In genomic region chr9:119185298-119185697, GRCh38 we compare ENCODE assay signal across 28 cellular contexts.
"Had no signal": no experiment of that assay in that cellular context is flagged by ENCODE, and none has a peak within 500 bp of the region (broad histone marks: within the 10 kb centered on the region; RNA-seq: fewer than 3 reads in every experiment).

No MANE protein-coding gene starts in this region.

- H3K27me3 ChIP-seq: esophagus squamous epithelium, ovary, right lobe of liver, suprapubic skin, transverse colon, upper lobe of right lung, uterus had no signal

- DNase-seq: dermis blood vessel endothelial cell; effector memory CD4-positive, alpha-beta T cell; erythroblast; esophagus squamous epithelium; foreskin melanocyte; hypothalamus; immature natural killer cell; islet precursor cell; kidney glomerular epithelial cell; left ventricle myocardium superior; lower lobe of right lung; mucosa of descending colon; naive B cell; occipital lobe; ovary; right lobe of liver; stimulated activated CD4-positive, alpha-beta T cell treated with anti-CD3 and anti-CD28 coated beads, Interleukin-12 subunit alpha, Interleukin-12 subunit beta, amount 100 ng/mL, for 4 hours; stimulated activated CD4-positive, alpha-beta T cell treated with anti-CD3 and anti-CD28 coated beads, Interleukin-1b, Interleukin-23, amount 100 ng/mL, for 48 hours; stimulated activated CD4-positive, alpha-beta T cell treated with anti-CD3 and anti-CD28 coated beads, Interleukin-4, amount 100 ng/mL, for 1 hour; stimulated activated CD8-positive, alpha-beta memory T cell treated with anti-CD3 and anti-CD28 coated beads, Interleukin-4, amount 100 ng/mL, for 48 hours; stimulated activated naive CD4-positive, alpha-beta T cell; stimulated activated naive CD8-positive, alpha-beta T cell treated with anti-CD3 and anti-CD28 coated beads, Interleukin-15, amount 100 ng/mL, for 72 hours; transverse colon; upper lobe of right lung; uterus had no signal

- H3K36me3 ChIP-seq: esophagus squamous epithelium, lower lobe of right lung, ovary, right lobe of liver, suprapubic skin, transverse colon, upper lobe of right lung, uterus had no signal

- H3K4me2 ChIP-seq: smooth muscle cell had no signal

- H3K27ac ChIP-seq: coronary artery, esophagus squamous epithelium, lower lobe of right lung, ovary, right lobe of liver, suprapubic skin, transverse colon, upper lobe of right lung, uterus had no signal

- H3K4me3 ChIP-seq: coronary artery, esophagus squamous epithelium, lower lobe of right lung, mucosa of descending colon, ovary, right lobe of liver, smooth muscle cell, suprapubic skin, transverse colon, upper lobe of right lung, uterus had no signal

- H3K9me3 ChIP-seq: esophagus squamous epithelium, lower lobe of right lung, mucosa of descending colon, ovary, right lobe of liver, suprapubic skin, transverse colon, upper lobe of right lung, uterus had no signal

- H3K4me1 ChIP-seq: esophagus squamous epithelium, lower lobe of right lung, right lobe of liver, suprapubic skin, transverse colon, upper lobe of right lung, uterus had no signal
